Comparison of ENCODE assay signal across 20 cellular contexts in the genomic region with DNA sequence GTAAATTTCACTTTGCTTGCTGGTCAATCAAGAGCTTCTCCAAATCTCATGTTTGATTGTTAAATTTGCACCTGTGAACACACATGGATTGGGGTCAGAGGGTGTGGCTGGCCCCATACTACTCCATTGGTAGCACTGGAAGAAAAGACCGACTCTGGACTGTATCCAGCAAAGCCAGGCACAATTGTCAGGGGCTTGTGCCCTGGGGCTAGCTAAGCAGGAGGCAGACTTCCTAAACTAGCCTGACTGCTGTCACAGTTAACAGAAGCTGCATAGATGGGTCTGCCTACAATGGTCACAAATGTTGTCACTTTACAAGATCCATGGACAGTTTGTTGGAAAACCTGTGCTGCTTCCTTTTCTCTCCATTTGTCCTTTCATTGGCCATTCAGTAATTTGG.
DNase-seq lines count a peak whose midpoint lies in the region; ATAC-seq and TF ChIP-seq lines count a peak whose summit lies in the region.
"Had no signal": no experiment of that assay in that cellular context is flagged by ENCODE, and none has a peak within 500 bp of the region (broad histone marks: within the 10 kb centered on the region; RNA-seq: fewer than 3 reads in every experiment).

No MANE protein-coding gene starts in this region.

- POLR2A ChIA-PET in SK-N-SH (lab: Yijun Ruan, JAX), result no interaction called here
- POLR2A ChIA-PET in activated CD4-positive, alpha-beta memory T cell treated with anti-CD3 and anti-CD28 coated beads for 36 hours (lab: Charles Lee), result no interaction called here

- H3K9me3 Mint-ChIP-seq in activated CD4-positive, alpha-beta memory T cell treated with anti-CD3 and anti-CD28 coated beads for 36 hours, result peaks cover 6% of the 10 kb centered on the region
- H3K9me3 Mint-ChIP-seq: CD8-positive, alpha-beta T cell; H9 had no signal

- H2AFZ ChIP-seq in SK-N-SH (ENCODE audit: low read depth), result no peak overlapping the region
- H2AFZ ChIP-seq: GM23248 had no signal

- ATAC-seq in SK-N-SH treated with all-trans-retinoic acid at 6 μM for 48 hours, result no peak
- ATAC-seq: CD8-positive, alpha-beta T cell; HCT116 had no signal

- no peak overlapping the region for H3K27ac Mint-ChIP-seq in activated CD4-positive, alpha-beta memory T cell treated with anti-CD3 and anti-CD28 coated beads for 36 hours
- H3K27ac Mint-ChIP-seq: B cell; CD4-positive, CD25-positive, alpha-beta regulatory T cell; CD8-positive, alpha-beta T cell; H9 had no signal

- no peaks in the 10 kb centered on the region for H3F3A ChIP-seq in SK-N-SH (replicated peaks; ENCODE audit: insufficient read depth)

- 0 out of 2 replicates have a peak, but pooled peaks cover 3% of the 10 kb centered on the region for H3K9me3 ChIP-seq in SK-N-SH

- no peak for TF ChIP-seq CTCF in SK-N-SH (IDR thresholded peaks at IDR 0.05)

- peaks cover 0 to 11% of the 10 kb centered on the region in 2 experiments; a peak in 2 of 4 replicates for H3K4me1 ChIP-seq in SK-N-SH (ENCODE audit: control insufficient read depth in 1 of 2, insufficient read depth in 2 of 2, low read depth in 1 of 2, low read length in 1 of 2)
- H3K4me1 ChIP-seq: BLaER1 had no signal

- no peaks in the 10 kb centered on the region for H3K36me3 Mint-ChIP-seq in activated CD4-positive, alpha-beta memory T cell treated with anti-CD3 and anti-CD28 coated beads for 36 hours
- H3K36me3 Mint-ChIP-seq: CD4-positive, CD25-positive, alpha-beta regulatory T cell; CD8-positive, alpha-beta T cell had no signal

- intact Hi-C loops in activated CD4-positive, alpha-beta memory T cell treated with anti-CD3 and anti-CD28 coated beads for 36 hours (cut with micrococcal nuclease), result no loop called here

- H3K27me3 ChIP-seq in SK-N-SH (ENCODE audit: insufficient read depth), result no peaks in the 10 kb centered on the region
- H3K27me3 ChIP-seq: BLaER1 had no signal

- H3K27me3 Mint-ChIP-seq in activated CD4-positive, alpha-beta memory T cell treated with anti-CD3 and anti-CD28 coated beads for 36 hours, result no peaks in the 10 kb centered on the region
- H3K27me3 Mint-ChIP-seq: B cell; CD4-positive, CD25-positive, alpha-beta regulatory T cell had no signal

- H3K9me2 ChIP-seq in SK-N-SH, result no peaks in the 10 kb centered on the region

- H3K4me1 Mint-ChIP-seq in activated CD4-positive, alpha-beta memory T cell treated with anti-CD3 and anti-CD28 coated beads for 36 hours (ENCODE audit: low read depth), result no peaks in the 10 kb centered on the region
- H3K4me1 Mint-ChIP-seq: B cell; CD4-positive, CD25-positive, alpha-beta regulatory T cell had no signal

- H3K4me2 ChIP-seq in SK-N-SH, result no peak overlapping the region
- H3K4me2 ChIP-seq: BLaER1 had no signal

- H3K79me2 ChIP-seq in SK-N-SH (ENCODE audit: insufficient read depth), result no peaks in the 10 kb centered on the region

- DNase-seq in NCI-H2081 (lab: John Stamatoyannopoulos, UW) (peak; percentile 2 to 6), NCI-H2081 treated with DMSO at 0.1 percent for 48 hours (lab: John Stamatoyannopoulos, UW) (no peak), SK-N-SH (peak; percentile 35), NCI-H69 (lab: John Stamatoyannopoulos, UW) (peak; percentile 98), islet precursor cell (peak; percentile 69), inferior parietal cortex (ENCODE audit: extremely low spot score) (no peak)
- DNase-seq in activated CD4-positive, alpha-beta memory T cell treated with anti-CD3 and anti-CD28 coated beads for 36 hours, result no peak
- DNase-seq: CD4-positive, CD25-positive, alpha-beta regulatory T cell; CD8-positive, alpha-beta T cell; DMS 273 treated with DMSO at 0.1 percent for 48 hours; DMS53; DMS79 treated with DMSO at 0.1 percent for 48 hours; GM23248; H9 had no signal

- CTCF ChIA-PET in SK-N-SH (lab: Yijun Ruan, JAX), result interaction anchor here (0.7 to 2.2 kb wide), 5 partner anchors 13 to 623 kb away, joined by 3 to 13 read pairs (median 4); no protein-coding TSS in a partner anchor
- CTCF ChIA-PET in activated CD4-positive, alpha-beta memory T cell treated with anti-CD3 and anti-CD28 coated beads for 36 hours (lab: Charles Lee), result no interaction called here

- no peak for TF ChIP-seq RAD21 in SK-N-SH (IDR thresholded peaks at IDR 0.05; ENCODE audit: low read length)

- no peak; a peak in 1 of 4 replicates for TF ChIP-seq EP300 in SK-N-SH (IDR thresholded peaks at IDR 0.05; ENCODE audit: borderline replicate concordance in 1 of 2, low read depth in 1 of 2, low read length in 1 of 2)

- no peaks in the 10 kb centered on the region for H4K20me1 ChIP-seq in SK-N-SH (ENCODE audit: insufficient read depth)
- H4K20me1 ChIP-seq: BLaER1 had no signal

- 0% methylated on average over 1 of the region's 1 CpG for WGBS in SK-N-SH (ENCODE audit: low lambda C conversion rate)

- H3K4me3 ChIP-seq in SK-N-SH (ENCODE audit: low read depth in 2 of 2, low read length in 1 of 2), result no peak overlapping the region
- H3K4me3 ChIP-seq: BLaER1, GM23248 had no signal

- no peak overlapping the region for H3K27ac ChIP-seq in SK-N-SH (ENCODE audit: low read depth in 2 of 2, low read length in 1 of 2)
- H3K27ac ChIP-seq: 22Rv1, BLaER1, C4-2B, GM23248 had no signal

- H3K9ac ChIP-seq in SK-N-SH, result no peak overlapping the region
- H3K9ac ChIP-seq: BLaER1, GM23248 had no signal

- H3K36me3 ChIP-seq in SK-N-SH (replicated peaks in 1 of 2; ENCODE audit: control insufficient read depth in 1 of 2, insufficient read depth in 2 of 2, low read length in 1 of 2), result no peaks in the 10 kb centered on the region
- H3K36me3 ChIP-seq: BLaER1 had no signal

- no peak overlapping the region for H3K4me3 Mint-ChIP-seq in activated CD4-positive, alpha-beta memory T cell treated with anti-CD3 and anti-CD28 coated beads for 36 hours
- H3K4me3 Mint-ChIP-seq: B cell; CD4-positive, CD25-positive, alpha-beta regulatory T cell; CD8-positive, alpha-beta T cell; H9 had no signal

TF ChIP-seq in SK-N-SH, 30 proteins besides CTCF, POLR2A, EP300 and RAD21 (continues in another document):
- TF ChIP-seq, protein P1, sequence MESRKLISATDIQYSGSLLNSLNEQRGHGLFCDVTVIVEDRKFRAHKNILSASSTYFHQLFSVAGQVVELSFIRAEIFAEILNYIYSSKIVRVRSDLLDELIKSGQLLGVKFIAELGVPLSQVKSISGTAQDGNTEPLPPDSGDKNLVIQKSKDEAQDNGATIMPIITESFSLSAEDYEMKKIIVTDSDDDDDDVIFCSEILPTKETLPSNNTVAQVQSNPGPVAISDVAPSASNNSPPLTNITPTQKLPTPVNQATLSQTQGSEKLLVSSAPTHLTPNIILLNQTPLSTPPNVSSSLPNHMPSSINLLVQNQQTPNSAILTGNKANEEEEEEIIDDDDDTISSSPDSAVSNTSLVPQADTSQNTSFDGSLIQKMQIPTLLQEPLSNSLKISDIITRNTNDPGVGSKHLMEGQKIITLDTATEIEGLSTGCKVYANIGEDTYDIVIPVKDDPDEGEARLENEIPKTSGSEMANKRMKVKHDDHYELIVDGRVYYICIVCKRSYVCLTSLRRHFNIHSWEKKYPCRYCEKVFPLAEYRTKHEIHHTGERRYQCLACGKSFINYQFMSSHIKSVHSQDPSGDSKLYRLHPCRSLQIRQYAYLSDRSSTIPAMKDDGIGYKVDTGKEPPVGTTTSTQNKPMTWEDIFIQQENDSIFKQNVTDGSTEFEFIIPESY (IDR thresholded peaks at IDR 0.05; ENCODE audit: borderline replicate concordance, low read depth), result no peak
- TF ChIP-seq RCOR1 (IDR thresholded peaks at IDR 0.05; ENCODE audit: low read length), result no peak
- no peak for TF ChIP-seq GATA2 (CRISPR knock-in tag; IDR thresholded peaks at IDR 0.05)
- TF ChIP-seq NRF1 (IDR thresholded peaks at IDR 0.05; ENCODE audit: low read depth, low read length), result no peak
- TF ChIP-seq EZH2phosphoT487 (IDR thresholded peaks at IDR 0.05; ENCODE audit: borderline replicate concordance, low read depth), result no peak
- TF ChIP-seq JUND (IDR thresholded peaks at IDR 0.05), result no peak

TF ChIP-seq in SK-N-SH treated with all-trans-retinoic acid at 6 μM for 48 hours, 23 proteins besides CTCF, POLR2A, EP300 and RAD21:
- TF ChIP-seq ZNF8 (CRISPR knock-in tag; IDR thresholded peaks at IDR 0.05), result no peak

Comparison
In these comparisons a context has a peak if more than half of its experiments do, and no peak if none do; other contexts are left out.
1. DNase-seq: peak in NCI-H2081 (2 of 2), SK-N-SH (single experiment), NCI-H69 (single experiment) and islet precursor cell (single experiment); none in NCI-H2081 treated with DMSO at 0.1 percent for 48 hours (single experiment), inferior parietal cortex (single experiment) and activated CD4-positive, alpha-beta memory T cell treated with anti-CD3 and anti-CD28 coated beads for 36 hours (single experiment).